Comparison of ENCODE assay signal across 10 cellular contexts in the genomic region with DNA sequence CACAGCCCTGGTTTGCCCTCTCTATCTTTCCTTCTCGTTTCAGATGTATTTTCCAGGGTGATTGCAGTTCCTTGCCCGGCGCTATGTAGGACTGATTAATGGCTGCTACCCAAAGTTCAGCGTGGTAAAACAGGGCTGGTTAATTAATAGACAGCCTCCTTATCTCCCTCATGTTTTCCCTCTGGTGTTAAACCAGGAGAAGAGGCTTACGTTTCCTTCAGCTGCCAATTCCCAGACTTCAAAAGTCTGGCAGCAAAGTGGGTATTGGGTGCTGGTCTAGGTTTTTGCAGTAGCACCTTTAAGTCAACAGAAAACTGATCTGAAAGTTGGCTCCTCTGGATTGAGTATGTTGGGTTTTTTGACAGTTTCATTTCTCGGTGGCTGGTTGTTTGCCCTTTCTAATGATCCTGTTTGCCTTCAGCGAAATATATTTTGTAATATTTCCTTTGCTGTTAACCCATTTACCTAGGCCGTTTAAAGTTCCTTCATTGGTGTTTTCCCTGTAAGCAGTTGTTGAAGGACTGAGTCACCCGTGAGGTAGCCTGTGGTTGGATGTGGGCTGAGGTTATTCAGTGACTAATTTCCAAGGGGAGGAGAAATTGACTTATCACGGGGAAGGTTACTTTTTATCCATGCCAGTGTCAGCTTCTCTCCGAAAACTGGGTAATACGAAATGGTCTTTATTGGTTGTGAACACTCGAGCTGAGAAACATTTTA.
DNase-seq lines count a peak whose midpoint lies in the region; ATAC-seq and TF ChIP-seq lines count a peak whose summit lies in the region.
"Had no signal": no experiment of that assay in that cellular context is flagged by ENCODE, and none has a peak within 500 bp of the region (broad histone marks: within the 10 kb centered on the region; RNA-seq: fewer than 3 reads in every experiment).

No MANE protein-coding gene starts in this region.

- H3K4me1 Mint-ChIP-seq in progenitor cell of endocrine pancreas (ENCODE audit: low read depth): peaks cover 57% of the 10 kb centered on the region

- H3K4me3 Mint-ChIP-seq in progenitor cell of endocrine pancreas (ENCODE audit: low read depth): peak overlapping the region; percentile 89
- H3K4me3 Mint-ChIP-seq: central memory CD8-positive, alpha-beta T cell had no signal

- H3K4me3 ChIP-seq in colonic mucosa: peak overlapping the region; percentile 24

- no peaks in the 10 kb centered on the region for H3K27me3 ChIP-seq in colonic mucosa

- POLR2A ChIA-PET in RWPE1 (lab: Yijun Ruan, JAX; ENCODE audit: low non-redundant PET): no interaction called here

- H3K27me3 Mint-ChIP-seq in progenitor cell of endocrine pancreas: no peaks in the 10 kb centered on the region
- H3K27me3 Mint-ChIP-seq: central memory CD8-positive, alpha-beta T cell had no signal

- CTCF ChIA-PET in RWPE1 (lab: Yijun Ruan, JAX): interaction anchor here (0.6 to 0.9 kb wide), 2 partner anchors 9 to 257 kb away, joined by 3 read pairs; partner anchors contain the start of gene ARHGAP21

- peak overlapping the region; percentile 99 for H3K27ac Mint-ChIP-seq in progenitor cell of endocrine pancreas

- H3K4me1 ChIP-seq in colonic mucosa: peaks cover 4% of the 10 kb centered on the region

- intact Hi-C loops in colonic mucosa (cut with DNase I): no loop called here

- H3K27ac ChIP-seq in RWPE1 (peak overlapping the region; percentile 95), colonic mucosa (peak overlapping the region; percentile 74)

- no peaks in the 10 kb centered on the region for H3K36me3 ChIP-seq in colonic mucosa

- H3K9me3 Mint-ChIP-seq in progenitor cell of endocrine pancreas (ENCODE audit: low read depth): peaks cover 4% of the 10 kb centered on the region
- H3K9me3 Mint-ChIP-seq: central memory CD8-positive, alpha-beta T cell had no signal

- ATAC-seq in activated CD4-positive, CD25-positive, alpha-beta regulatory T cell treated with anti-CD3 and anti-CD28 coated beads, Interleukin-2, amount 50 U/mL, for 24 hours: peak; percentile 63 to 71
- peak; percentile 49 for ATAC-seq in HG02763 (IDR thresholded peaks at IDR 0.05; ENCODE audit: unreplicated experiment)

- DNase-seq in activated CD4-positive, CD25-positive, alpha-beta regulatory T cell (lab: John Stamatoyannopoulos, UW): no peak
- DNase-seq in RWPE1 (ENCODE audit: low spot score) (peak; percentile 90), colonic mucosa (peak; percentile 75), progenitor cell of endocrine pancreas (ENCODE audit: low spot score, unreplicated experiment) (no peak), mesenteric fat pad (ENCODE audit: low spot score) (no peak), NCI-H82 (lab: John Stamatoyannopoulos, UW) (no peak)

- TF ChIP-seq CTCF in RWPE1 (conservative IDR thresholded peaks at IDR 0.05; ENCODE audit: low read depth) (no peak), colonic mucosa (IDR thresholded peaks at IDR 0.05) (no peak), progenitor cell of endocrine pancreas (IDR thresholded peaks at IDR 0.05; ENCODE audit: unreplicated experiment) (no peak)

- H3K9me3 ChIP-seq in colonic mucosa: no peaks in the 10 kb centered on the region

- H3K9ac ChIP-seq in colonic mucosa (ENCODE audit: low read depth in 2 of 2, low read length in 2 of 2): peak overlapping the region in 1 of 2 donors; percentile 85

- H3K36me3 Mint-ChIP-seq in progenitor cell of endocrine pancreas (ENCODE audit: insufficient read depth): peaks cover 10% of the 10 kb centered on the region
- H3K36me3 Mint-ChIP-seq: CD4-positive, CD25-positive, alpha-beta regulatory T cell had no signal

Comparison
In these comparisons a context has a peak if more than half of its experiments do, and no peak if none do; other contexts are left out.
1. DNase-seq: peak in RWPE1 (single experiment) and colonic mucosa (single experiment); none in activated CD4-positive, CD25-positive, alpha-beta regulatory T cell (0 of 4), progenitor cell of endocrine pancreas (single experiment), mesenteric fat pad (single experiment) and NCI-H82 (single experiment).